ENCODE assay signal across 24 cellular contexts in the genomic region with DNA sequence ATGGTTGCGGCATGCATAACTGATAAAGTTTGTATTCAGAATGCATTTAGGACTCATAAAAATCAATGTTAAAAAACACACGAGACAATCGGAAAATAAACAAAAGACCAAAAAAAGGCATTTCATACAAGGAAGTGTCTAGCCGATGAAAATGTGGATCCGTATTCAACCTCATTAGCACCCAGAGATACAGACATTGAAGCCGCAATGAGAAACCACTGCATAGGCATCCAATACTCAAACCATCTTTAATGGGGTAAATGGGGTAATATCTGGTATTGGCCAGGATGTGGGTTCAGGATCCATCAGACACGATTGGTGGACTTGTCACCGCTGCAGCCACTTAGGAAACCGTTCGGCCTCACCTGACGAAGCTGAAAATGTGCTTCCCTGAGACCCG. TPM values are rescaled to one million over a fixed set of nuclear protein-coding genes. Genes with fewer than 3 reads are reported as not detected.
DNase-seq lines count a peak whose midpoint lies in the region; FAIRE-seq and TF ChIP-seq lines count a peak whose summit lies in the region.
"Had no signal": no experiment of that assay in that cellular context is flagged by ENCODE, and none has a peak within 500 bp of the region (broad histone marks: within the 10 kb centered on the region; RNA-seq: fewer than 3 reads in every experiment).

No MANE protein-coding gene starts in this region.

- POLR2A ChIA-PET in PC-9 (lab: Charles Lee; ENCODE audit: unreplicated experiment) (no interaction called here), H1 (lab: Charles Lee; ENCODE audit: partially characterized antibody) (interaction anchor here (1.2 kb wide), 1 partner anchor 12 kb away, joined by 4 read pairs; no protein-coding TSS in a partner anchor)

- H3K14ac ChIP-seq in H1 (ENCODE audit: insufficient read length) = no peak overlapping the region

- no peak overlapping the region for H4K8ac ChIP-seq in H1 (ENCODE audit: extremely low read depth, insufficient read depth, low read length)

- FAIRE-seq in H1 (lab: Jason Lieb, UNC) (no peak), urothelium cell line (lab: Jason Lieb, UNC) (peak; percentile 17)
- FAIRE-seq: A549, D721Med, GM12878, GM18507 had no signal

- H3K4me1 Mint-ChIP-seq in activated CD4-positive, alpha-beta T cell treated with anti-CD3 and anti-CD28 coated beads, Interleukin-2, amount 10 ng/mL, durations not matched to agents 24 days and 14 days = no peaks in the 10 kb centered on the region
- H3K4me1 Mint-ChIP-seq: CD14-positive monocyte; CD8-positive, alpha-beta memory T cell had no signal

- H4K20me1 ChIP-seq in PC-9 (ENCODE audit: insufficient read depth) = no peaks in the 10 kb centered on the region
- H4K20me1 ChIP-seq in H1 (replicated peaks in 1 of 2; ENCODE audit: control insufficient read depth in 1 of 2, insufficient read depth in 2 of 2, low read length in 2 of 2) = no peaks in the 10 kb centered on the region

- no peak overlapping the region for H3K23ac ChIP-seq in H1 (ENCODE audit: insufficient read length)

- no peak overlapping the region for H4K91ac ChIP-seq in H1 (replicated peaks; ENCODE audit: insufficient read length, low read length)

- CTCF ChIA-PET in PC-9 (lab: Charles Lee) (no interaction called here), H1 (lab: Charles Lee; ENCODE audit: partially characterized antibody) (no interaction called here)

- H3K4me2 ChIP-seq in PC-9 (peak overlapping the region; percentile 26; the same call in 1 of the 2 replicates), H1 (ENCODE audit: insufficient read depth in 1 of 2, low read depth in 2 of 2, low read length in 2 of 2) (no peak overlapping the region)
- H3K4me2 ChIP-seq: A549 had no signal

- TF ChIP-seq RAD21 in H1 (IDR thresholded peaks at IDR 0.05 in 1 of 2, conservative IDR thresholded peaks at IDR 0.05 in 1 of 2; ENCODE audit: low read depth in 2 of 2, low read length in 2 of 2) = no peak

- no peaks in the 10 kb centered on the region for H3K79me2 ChIP-seq in PC-9 (ENCODE audit: low read depth)
- no peaks in the 10 kb centered on the region for H3K79me2 ChIP-seq in H1 (ENCODE audit: control insufficient read depth in 1 of 2, insufficient read depth in 2 of 2, low read length in 2 of 2)

- H2BK120ac ChIP-seq in H1 (replicated peaks; ENCODE audit: low read depth, low read length) = no peak overlapping the region

- no peak for TF ChIP-seq EP300 in H1 (IDR thresholded peaks at IDR 0.05; ENCODE audit: borderline replicate concordance in 1 of 2, low read depth in 2 of 2, low read length in 2 of 2)

- no peak overlapping the region for H2AK5ac ChIP-seq in H1 (ENCODE audit: low read depth, low read length)

- no peaks in the 10 kb centered on the region for H3K23me2 ChIP-seq in H1 (ENCODE audit: low read depth, low read length)

- no peak overlapping the region for H2BK5ac ChIP-seq in H1 (ENCODE audit: low read depth, low read length)

- H3K27ac Mint-ChIP-seq in activated CD4-positive, alpha-beta T cell treated with anti-CD3 and anti-CD28 coated beads, Interleukin-2, amount 10 ng/mL, durations not matched to agents 24 days and 14 days = no peak overlapping the region
- H3K27ac Mint-ChIP-seq: CD4-positive, alpha-beta T cell; CD8-positive, alpha-beta memory T cell had no signal

- H3K27me3 Mint-ChIP-seq in activated CD4-positive, alpha-beta T cell treated with anti-CD3 and anti-CD28 coated beads, Interleukin-2, amount 10 ng/mL, durations not matched to agents 24 days and 14 days = no peaks in the 10 kb centered on the region

- no TSS peak for BruUV-seq in PC-9 (replicated peaks; lab: Mats Ljungman, UMichigan)

- no peaks in the 10 kb centered on the region for H3K4me1 ChIP-seq in PC-9 (replicated peaks; ENCODE audit: insufficient read depth)
- peaks cover 0 to 4% (median 2%) of the 10 kb centered on the region in 4 experiments; a peak in 2 of 7 replicates for H3K4me1 ChIP-seq in H1 (replicated peaks in 1 of 4; ENCODE audit: control insufficient read depth in 3 of 4, insufficient read depth in 4 of 4, low read length in 3 of 4)

- no peak overlapping the region for H3K4ac ChIP-seq in H1 (replicated peaks; ENCODE audit: insufficient read length, low read depth, low read length)

- no peak overlapping the region for H2BK20ac ChIP-seq in H1 (ENCODE audit: low read length)

- H3K18ac ChIP-seq in H1 (ENCODE audit: extremely low read depth, low read length) = no peak overlapping the region

- TF ChIP-seq POLR2A in H1 (IDR thresholded peaks at IDR 0.05; ENCODE audit: control extremely low read depth in 1 of 2, low read depth in 2 of 2, low read length in 2 of 2) = no peak

- no peaks in the 10 kb centered on the region for H3K36me3 Mint-ChIP-seq in activated CD4-positive, alpha-beta T cell treated with anti-CD3 and anti-CD28 coated beads, Interleukin-2, amount 10 ng/mL, durations not matched to agents 24 days and 14 days (ENCODE audit: low read depth)
- H3K36me3 Mint-ChIP-seq: CD14-positive monocyte; CD8-positive, alpha-beta memory T cell had no signal

- no peak for TF ChIP-seq CTCF in C4-2B (conservative IDR thresholded peaks at IDR 0.05)
- TF ChIP-seq CTCF in PC-9 (conservative IDR thresholded peaks at IDR 0.05) = no peak
- TF ChIP-seq CTCF in H1 (IDR thresholded peaks at IDR 0.05; ENCODE audit: control extremely low read depth in 1 of 3, insufficient read depth in 1 of 3, low read depth in 1 of 3, low read length in 3 of 3) = no peak

- H2AFZ ChIP-seq in PC-9 (no peak overlapping the region), H1 (ENCODE audit: low read length) (no peak overlapping the region)

- H2BK15ac ChIP-seq in H1 (ENCODE audit: low read length) = 0 out of 2 replicates have a peak overlapping the region, but pooled peaks have one; percentile 89

- 0 out of 2 replicates have a peak overlapping the region, but pooled peaks have one; percentile 46 for H2BK12ac ChIP-seq in H1 (ENCODE audit: low read depth, low read length)

- no peak overlapping the region for H3K56ac ChIP-seq in H1 (replicated peaks; ENCODE audit: insufficient read length, low read depth, low read length)

- no peak overlapping the region for H4K5ac ChIP-seq in H1 (ENCODE audit: insufficient read length, low read depth, low read length)

- no peaks in the 10 kb centered on the region for H3K79me1 ChIP-seq in H1 (ENCODE audit: low read depth, low read length)

- no peaks in the 10 kb centered on the region for H3K9me3 ChIP-seq in PC-9 (ENCODE audit: insufficient read depth, low read depth)
- no peaks in the 10 kb centered on the region for H3K9me3 ChIP-seq in H1 (ENCODE audit: insufficient read depth in 2 of 2, low read depth in 1 of 2, low read length in 1 of 2)
- H3K9me3 ChIP-seq: A549 had no signal

- intact Hi-C loops in PC-9 (cut with micrococcal nuclease; ENCODE audit: unreplicated experiment) = no loop called here
- intact Hi-C loops in activated CD4-positive, alpha-beta T cell treated with anti-CD3 and anti-CD28 coated beads, Interleukin-2, amount 10 ng/mL, durations not matched to agents 24 days and 14 days (cut with micrococcal nuclease) = no loop called here

- no peak overlapping the region for H3K4me3 Mint-ChIP-seq in activated CD4-positive, alpha-beta T cell treated with anti-CD3 and anti-CD28 coated beads, Interleukin-2, amount 10 ng/mL, durations not matched to agents 24 days and 14 days
- H3K4me3 Mint-ChIP-seq: CD14-positive monocyte; CD4-positive, alpha-beta T cell; CD8-positive, alpha-beta memory T cell had no signal

- H3K9me2 ChIP-seq in PC-9 (ENCODE audit: insufficient read depth) = no peaks in the 10 kb centered on the region

- H3K27me3 ChIP-seq in PC-9 (ENCODE audit: insufficient read depth, low read depth) (peaks cover 86% of the 10 kb centered on the region), H1 (replicated peaks in 1 of 4; ENCODE audit: control insufficient read depth in 3 of 4, extremely low read depth in 1 of 4, insufficient read depth in 3 of 4, low read length in 3 of 4) (peaks cover 0 to 2% (median 0%) of the 10 kb centered on the region in 4 experiments; a peak in 1 of 7 replicates)

- H3K36me3 ChIP-seq in PC-9 (ENCODE audit: low read depth) (no peaks in the 10 kb centered on the region), H1 (ENCODE audit: control insufficient read depth in 2 of 4, insufficient read depth in 4 of 4, low read length in 3 of 4) (no peaks in the 10 kb centered on the region)

- no peak overlapping the region for H3K9ac ChIP-seq in H1 (replicated peaks in 1 of 4; ENCODE audit: extremely low read depth in 1 of 4, low read depth in 3 of 4, low read length in 3 of 4)

- H3K4me3 ChIP-seq in PC-9 (no peak overlapping the region), H1 (ENCODE audit: extremely low read depth in 1 of 4, insufficient read depth in 2 of 4, low read depth in 3 of 4, low read length in 4 of 4) (no peak overlapping the region)
- H3K4me3 ChIP-seq: A549, GM12878 had no signal

- no peaks in the 10 kb centered on the region for H3K9me3 Mint-ChIP-seq in activated CD4-positive, alpha-beta T cell treated with anti-CD3 and anti-CD28 coated beads, Interleukin-2, amount 10 ng/mL, durations not matched to agents 24 days and 14 days
- H3K9me3 Mint-ChIP-seq: CD14-positive monocyte; CD4-positive, alpha-beta T cell; CD8-positive, alpha-beta memory T cell had no signal

- H3K27ac ChIP-seq in C4-2B = peak overlapping the region; percentile 47; the same call in 1 of the 2 replicates
- no peak overlapping the region for H3K27ac ChIP-seq in PC-9
- no peak overlapping the region for H3K27ac ChIP-seq in H1 (ENCODE audit: low read depth, low read length)

- DNase-seq in PC-9 = no peak
- DNase-seq in H1 (ENCODE audit: low read depth in 1 of 2, low spot score in 2 of 2) = no peak
- DNase-seq in urothelium cell line (ENCODE audit: low spot score) = no peak
- DNase-seq in activated CD4-positive, alpha-beta T cell treated with anti-CD3 and anti-CD28 coated beads, Interleukin-2, amount 50 U/mL, for 1 hour = no peak
- no peak for DNase-seq in SK-N-DZ (ENCODE audit: low spot score)
- DNase-seq in activated CD4-positive, alpha-beta T cell treated with anti-CD3 and anti-CD28 coated beads, Interleukin-2, amount 10 ng/mL, durations not matched to agents 24 days and 14 days = no peak
- DNase-seq: 8988T; ACHN; CD4-positive, alpha-beta T cell; CD8-positive, alpha-beta memory T cell; DMS 273 treated with DMSO at 0.1 percent for 48 hours; DMS79; EL; GDM1; GOT3; H7; HCEC 1CT had no signal

- 92% methylated on average over 12 of the region's 12 CpGs; no CpG with 5 or more reads in 1 of the 2 experiments for WGBS in H1 (ENCODE audit: extremely low coverage in 1 of 2, insufficient coverage in 1 of 2, insufficient read length in 1 of 2, insufficient replicate concordance in 2 of 2, low coverage in 1 of 2, low lambda C conversion rate in 2 of 2, missing lambda C conversion rate in 1 of 2), 2 experiments

- H3F3A ChIP-seq in PC-9 (ENCODE audit: insufficient read depth, low read depth) = no peaks in the 10 kb centered on the region

RNA-seq across cellular contexts. Expression of a gene that starts 47.4 kb away (rescaled TPM):
- not detected in 2 replicates for total RNA-seq in PC-9 (2021)
- total RNA-seq in H1 (2021; fragmentation: NEBNext Ultra II Directional; extraction: Animal tissue kit (Norgen Biotek cat#: 25700)) = not detected in 2 replicates
- polyA plus RNA-seq in H1 (2011; rRNA removed) = not detected in 2 replicates
- not detected for polyA plus RNA-seq in H1 (2011; cell fraction: cytosol; rRNA removed)
- not detected for polyA plus RNA-seq in H1 (2011; cell fraction: nucleus; rRNA removed)
- not detected in 4 replicates for polyA plus RNA-seq in H1 (2012, experiment 1 of 2)
- not detected for polyA plus RNA-seq in H1 (2012, experiment 2 of 2)
- not detected for polyA plus RNA-seq in H1 (2013, experiment 1 of 2)
- polyA plus RNA-seq in H1 (2013, experiment 2 of 2) = not detected
- not detected in 2 replicates for polyA minus RNA-seq in H1 (2011; rRNA and poly(A)+ RNA removed)
- polyA minus RNA-seq in H1 (2011; cell fraction: cytosol; rRNA and poly(A)+ RNA removed) = not detected
- not detected for polyA minus RNA-seq in H1 (2011; cell fraction: nucleus; rRNA and poly(A)+ RNA removed)
- not detected in 2 replicates for polyA plus RNA-seq in SK-N-DZ (2014; cell fraction: cytosol; rRNA removed)
- polyA plus RNA-seq in SK-N-DZ (2014; cell fraction: nucleus; rRNA removed) = not detected in 2 replicates
- total RNA-seq in activated CD4-positive, alpha-beta T cell treated with anti-CD3 and anti-CD28 coated beads, Interleukin-2, amount 10 ng/mL, durations not matched to agents 24 days and 14 days = 0.09 TPM in 1 of 2 replicates, not detected in the other
- total RNA-seq: CD4-positive, alpha-beta T cell; H7 had no signal
- polyA plus RNA-seq: A549, BJ, CD14-positive monocyte had no signal
